In the genomic region with DNA sequence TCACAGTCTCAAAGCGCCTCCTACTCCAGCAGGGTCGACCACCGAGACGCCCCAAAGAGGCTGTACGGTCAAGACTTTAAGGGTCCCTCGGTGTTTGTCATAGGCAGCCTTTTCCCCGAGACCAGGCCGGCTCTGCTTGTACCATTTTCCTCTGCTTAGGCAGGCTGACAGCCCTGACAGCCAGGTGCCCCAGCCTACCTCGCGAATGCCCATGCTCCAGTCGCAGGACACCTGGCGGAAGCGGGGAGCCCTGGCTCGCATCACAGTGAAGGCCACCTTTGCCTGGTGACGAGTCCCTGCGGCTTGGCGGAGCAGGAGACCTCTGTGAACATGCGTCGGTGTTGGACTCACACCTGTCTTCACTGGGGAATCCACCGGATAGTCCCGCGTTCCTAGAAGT, we compare ENCODE assay signal across 19 cellular contexts.
"Had no signal": no experiment of that assay in that cellular context is flagged by ENCODE, and none has a peak within 500 bp of the region (broad histone marks: within the 10 kb centered on the region; RNA-seq: fewer than 3 reads in every experiment).

No MANE protein-coding gene starts in this region.

- H3K27ac Mint-ChIP-seq: activated CD4-positive, alpha-beta memory T cell treated with anti-CD3 and anti-CD28 coated beads for 36 hours; activated naive CD8-positive, alpha-beta T cell treated with anti-CD3 and anti-CD28 coated beads for 36 hours; activated T-cell treated with anti-CD3 and anti-CD28 coated beads, Interleukin-2, amount 50 U/mL, for 72 hours; immature natural killer cell; mesothelial cell of epicardium; neural progenitor cell; stimulated activated naive B cell treated with anti-CD40 and anti-IgM and Interleukin-4, amounts not matched to agents 10 μg/mL and 1 μg/mL and 100 μg/mL, for 72 hours had no signal

- DNase-seq: activated CD4-positive, alpha-beta memory T cell treated with anti-CD3 and anti-CD28 coated beads for 36 hours; activated CD4-positive, alpha-beta T cell treated with anti-CD3 and anti-CD28 coated beads for 1 hour; activated CD8-positive, alpha-beta memory T cell treated with anti-CD3 and anti-CD28 coated beads, Interleukin-2, amount 50 U/mL, for 4 hours; activated naive CD8-positive, alpha-beta T cell treated with anti-CD3 and anti-CD28 coated beads for 36 hours; activated T-cell treated with anti-CD3 and anti-CD28 coated beads, Interleukin-2, amount 50 U/mL, for 72 hours; amygdala; body of pancreas; central memory CD4-positive, alpha-beta T cell; effector memory CD4-positive, alpha-beta T cell; foreskin melanocyte; immature natural killer cell; stimulated activated CD4-positive, alpha-beta T cell treated with anti-CD3 and anti-CD28 coated beads, Interleukin-12 subunit alpha, Interleukin-12 subunit beta, amount 100 ng/mL, for 4 hours; stimulated activated CD4-positive, alpha-beta T cell treated with anti-CD3 and anti-CD28 coated beads, Interleukin-2, amount 100 ng/mL, for 24 hours; stimulated activated naive B cell treated with anti-CD40 and anti-IgM and Interleukin-4, amounts not matched to agents 10 μg/mL and 1 μg/mL and 100 μg/mL, for 72 hours; T1000 had no signal

- H3K4me1 Mint-ChIP-seq: mesothelial cell of epicardium had no signal

- H3K4me3 Mint-ChIP-seq: activated CD4-positive, alpha-beta memory T cell treated with anti-CD3 and anti-CD28 coated beads for 36 hours; activated naive CD8-positive, alpha-beta T cell treated with anti-CD3 and anti-CD28 coated beads for 36 hours; activated T-cell treated with anti-CD3 and anti-CD28 coated beads, Interleukin-2, amount 50 U/mL, for 72 hours; immature natural killer cell; mesothelial cell of epicardium; neural progenitor cell; stimulated activated naive B cell treated with anti-CD40 and anti-IgM and Interleukin-4, amounts not matched to agents 10 μg/mL and 1 μg/mL and 100 μg/mL, for 72 hours had no signal

- H3K4me1 ChIP-seq: neural progenitor cell, parathyroid adenoma had no signal

- H3K9me3 Mint-ChIP-seq: activated CD4-positive, alpha-beta memory T cell treated with anti-CD3 and anti-CD28 coated beads for 36 hours; activated naive CD8-positive, alpha-beta T cell treated with anti-CD3 and anti-CD28 coated beads for 36 hours had no signal

- H3K27me3 ChIP-seq: body of pancreas, neural progenitor cell had no signal

- H3K27ac ChIP-seq: body of pancreas, neural progenitor cell, parathyroid adenoma, tibial artery had no signal

- ATAC-seq: activated T-cell treated with anti-CD3 and anti-CD28 coated beads, Interleukin-2, amount 50 U/mL, for 72 hours; body of pancreas; stimulated activated naive B cell treated with anti-CD40 and anti-IgM and Interleukin-4, amounts not matched to agents 10 μg/mL and 1 μg/mL and 100 μg/mL, for 72 hours had no signal

- H3K36me3 ChIP-seq: neural progenitor cell, tibial artery had no signal

- H3K36me3 Mint-ChIP-seq: activated CD4-positive, alpha-beta memory T cell treated with anti-CD3 and anti-CD28 coated beads for 36 hours; activated naive CD8-positive, alpha-beta T cell treated with anti-CD3 and anti-CD28 coated beads for 36 hours; immature natural killer cell; mesothelial cell of epicardium; neural progenitor cell; stimulated activated naive B cell treated with anti-CD40 and anti-IgM and Interleukin-4, amounts not matched to agents 10 μg/mL and 1 μg/mL and 100 μg/mL, for 72 hours had no signal

- H3K9me3 ChIP-seq: body of pancreas, tibial artery had no signal

- H3K4me3 ChIP-seq: body of pancreas, neural progenitor cell, tibial artery had no signal
